ENCODE assay signal across 8 cellular contexts in genomic region chr17:7705269-7706255, GRCh38. TPM values are rescaled to one million over a fixed set of nuclear protein-coding genes. Genes with fewer than 3 reads are reported as not detected.
A peak's percentile ranks its signal among the peaks of the same experiment; 100 is the strongest.
DNase-seq lines count a peak whose midpoint lies in the region; ATAC-seq and TF ChIP-seq lines count a peak whose summit lies in the region.

No MANE protein-coding gene starts in this region.

- no peak overlapping the region for H4K91ac ChIP-seq in IMR-90 (ENCODE audit: insufficient read depth, low read depth, low read length)

- TF ChIP-seq CTCF in A673 (conservative IDR thresholded peaks at IDR 0.05; ENCODE audit: low read depth, low read length), result no peak
- no peak for TF ChIP-seq CTCF in IMR-90 (conservative IDR thresholded peaks at IDR 0.05; ENCODE audit: low read depth, low read length)

- no peak overlapping the region for H3K4ac ChIP-seq in IMR-90 (ENCODE audit: low read depth, low read length)

- WGBS in IMR-90 (ENCODE audit: extremely low coverage in 2 of 2, insufficient read length in 1 of 2), 2 experiments, result 10% methylated on average over 8 of the region's 50 CpGs; no CpG with 5 or more reads in 1 of the 2 experiments
- 2% methylated on average over 50 of the region's 50 CpGs for WGBS in ectodermal cell, 2 experiments

- H4K8ac ChIP-seq in IMR-90 (ENCODE audit: low read depth in 2 of 2, low read length in 2 of 2), result no peak overlapping the region

- no peak overlapping the region; the same call in 1 of the 2 replicates for H3K23ac ChIP-seq in IMR-90 (ENCODE audit: low read depth, low read length)

- peak overlapping the region in 1 of 10 donors; percentile 90 for H3K27ac Mint-ChIP-seq in naive thymus-derived CD8-positive, alpha-beta T cell

- H3K4me2 ChIP-seq in IMR-90 (ENCODE audit: low read depth, low read length), result peak overlapping the region; percentile 80; the same call in 1 of the 2 replicates

- H3K27me3 ChIP-seq in A673 (replicated peaks; ENCODE audit: insufficient read depth, low read depth, low read length, poor library complexity), result no peaks in the 10 kb centered on the region
- H3K27me3 ChIP-seq in IMR-90 (ENCODE audit: control insufficient read depth, insufficient read depth, low read length), result peaks cover 41% of the 10 kb centered on the region
- peaks cover 7% of the 10 kb centered on the region for H3K27me3 ChIP-seq in ectodermal cell (ENCODE audit: control insufficient read depth, insufficient read depth, low read length, poor library complexity, severe bottlenecking)

- no peak for DNase-seq in A673 (ENCODE audit: low spot score)
- DNase-seq in IMR-90, result no peak
- DNase-seq in naive thymus-derived CD8-positive, alpha-beta T cell, result peak in 1 of 10 donors; percentile 29
- DNase-seq in NCI-H1436 (lab: John Stamatoyannopoulos, UW), result no peak
- DNase-seq in ACHN, result no peak

- no peak overlapping the region for H2AK5ac ChIP-seq in IMR-90 (ENCODE audit: low read depth, low read length)

- H2BK15ac ChIP-seq in IMR-90 (ENCODE audit: low read depth, low read length), result no peak overlapping the region

- ATAC-seq in IMR-90 (ENCODE audit: low read depth) (peak; percentile 31), GM21619 (IDR thresholded peaks at IDR 0.05; ENCODE audit: unreplicated experiment) (no peak), HG03520 (IDR thresholded peaks at IDR 0.05; ENCODE audit: unreplicated experiment) (no peak)
- peak; percentile 56 to 65 for ATAC-seq in naive thymus-derived CD8-positive, alpha-beta T cell

- intact Hi-C loops in A673 (cut with micrococcal nuclease; ENCODE audit: unreplicated experiment) (no loop called here), IMR-90 (cut with micrococcal nuclease) (no loop called here)

- H2AK9ac ChIP-seq in IMR-90 (replicated peaks; ENCODE audit: low read depth, low read length, poor library complexity), result peak overlapping the region; percentile 78

- H3K4me3 ChIP-seq in A673 (ENCODE audit: low read depth, low read length, poor library complexity, severe bottlenecking) (peak overlapping the region; percentile 78), IMR-90 (ENCODE audit: insufficient read depth, low read depth, low read length) (peak overlapping the region; percentile 36), ectodermal cell (ENCODE audit: insufficient read depth, low read depth, low read length) (peak overlapping the region; percentile 72)

- H3K14ac ChIP-seq in IMR-90 (replicated peaks; ENCODE audit: low read depth, low read length), result no peak overlapping the region

- peaks cover 3 to 31% (median 20%) of the 10 kb centered on the region in 3 donors for H3K36me3 Mint-ChIP-seq in naive thymus-derived CD8-positive, alpha-beta T cell

- peak overlapping the region; percentile 43 for H2AFZ ChIP-seq in IMR-90 (replicated peaks; ENCODE audit: low read length, poor library complexity)

- CTCF ChIA-PET in A673 (lab: Charles Lee) (interaction anchor here (0.6 to 1.3 kb wide), 3 partner anchors 11 to 17 kb away, joined by 3 to 4 read pairs (median 4); partner anchors contain the start of gene WRAP53), IMR-90 (lab: Yijun Ruan, JAX) (interaction anchor here (0.6 to 2.3 kb wide), 2 partner anchors 18 to 62 kb away, joined by 4 to 7 read pairs; partner anchors contain the start of gene TP53)

- TF ChIP-seq POLR2A in IMR-90 (IDR thresholded peaks at IDR 0.05; ENCODE audit: low read depth, low read length), result no peak

- in situ Hi-C loops in IMR-90 (cut with MboI; ENCODE audit: low sequenced_read_pairs), result no loop called here
- in situ Hi-C loops in ACHN (cut with HindIII; ENCODE audit: low pct_ligation_motif_present, low pct_unique_long_range_greater_than_20kb, low sequenced_read_pairs), result no loop called here

- H3K36me3 ChIP-seq in A673 (ENCODE audit: insufficient read depth, low read length, poor library complexity, severe bottlenecking), result peaks cover 6% of the 10 kb centered on the region
- peaks cover 8% of the 10 kb centered on the region for H3K36me3 ChIP-seq in IMR-90 (ENCODE audit: control insufficient read depth, insufficient read depth, low read length)
- peaks cover 13% of the 10 kb centered on the region for H3K36me3 ChIP-seq in ectodermal cell (ENCODE audit: control insufficient read depth, insufficient read depth, low read length)

- H2BK120ac ChIP-seq in IMR-90 (ENCODE audit: low read depth, low read length), result no peak overlapping the region

- H3K4me3 Mint-ChIP-seq in naive thymus-derived CD8-positive, alpha-beta T cell, result peak overlapping the region; percentile 21 to 88 (median 56)

- no peak overlapping the region for H3K56ac ChIP-seq in IMR-90 (ENCODE audit: extremely low read depth, insufficient read depth, low read length)

- H3K9me3 ChIP-seq in A673 (ENCODE audit: low read depth, low read length, poor library complexity, severe bottlenecking) (no peaks in the 10 kb centered on the region), IMR-90 (ENCODE audit: control insufficient read depth, insufficient read depth, low read length) (no peaks in the 10 kb centered on the region), ectodermal cell (ENCODE audit: control insufficient read depth, low read length) (no peaks in the 10 kb centered on the region)

- no peaks in the 10 kb centered on the region for H3K79me1 ChIP-seq in IMR-90 (ENCODE audit: low read depth in 1 of 2, low read length in 2 of 2)

- H3K27ac ChIP-seq in A673 (ENCODE audit: low read depth, low read length, poor library complexity, severe bottlenecking) (peak overlapping the region; percentile 59), IMR-90 (ENCODE audit: insufficient read depth, low read length) (no peak overlapping the region), ectodermal cell (ENCODE audit: insufficient read depth, low read depth, low read length, poor library complexity, severe bottlenecking) (no peak overlapping the region)

- BruUV-seq in A673 (replicated peaks; lab: Mats Ljungman, UMichigan) (no TSS peak), IMR-90 (replicated peaks; lab: Mats Ljungman, UMichigan) (no TSS peak)

- POLR2A ChIA-PET in A673 (lab: Charles Lee; ENCODE audit: low non-redundant PET) (interaction anchor here (0.7 kb wide), 1 partner anchor 19 kb away, joined by 3 read pairs; no protein-coding TSS in a partner anchor), IMR-90 (lab: Charles Lee; ENCODE audit: unreplicated experiment) (no interaction called here)
- POLR2A ChIA-PET in naive thymus-derived CD8-positive, alpha-beta T cell (lab: Charles Lee), result interaction anchor here (0.8 kb wide), 1 partner anchor 35 kb away, joined by 3 read pairs; no protein-coding TSS in a partner anchor

- no peak overlapping the region for H2BK20ac ChIP-seq in IMR-90 (ENCODE audit: low read depth, low read length)

- no peaks in the 10 kb centered on the region for H4K20me1 ChIP-seq in IMR-90 (ENCODE audit: insufficient read depth, low read length)

- no peak overlapping the region for H3K9ac ChIP-seq in IMR-90 (ENCODE audit: low read depth, low read length)

- H3K4me1 ChIP-seq in A673 (ENCODE audit: insufficient read depth, low read length, poor library complexity, severe bottlenecking) (peaks cover 32% of the 10 kb centered on the region), IMR-90 (ENCODE audit: control insufficient read depth, insufficient read depth, low read length) (peaks cover 3% of the 10 kb centered on the region; the same call in 1 of the 2 replicates), ectodermal cell (ENCODE audit: control insufficient read depth, insufficient read depth, low read length) (peaks cover 25% of the 10 kb centered on the region)

- peaks cover 18 to 34% (median 26%) of the 10 kb centered on the region in 4 donors for H3K4me1 Mint-ChIP-seq in naive thymus-derived CD8-positive, alpha-beta T cell

- H4K5ac ChIP-seq in IMR-90 (ENCODE audit: low read depth, low read length), result no peak overlapping the region

- no peak overlapping the region for H2BK5ac ChIP-seq in IMR-90 (ENCODE audit: low read depth, low read length, poor library complexity, severe bottlenecking)

- dilution Hi-C loops in IMR-90 (cut with HindIII; ENCODE audit: low sequenced_read_pairs, unreplicated experiment), result no loop called here

- TF ChIP-seq RAD21 in IMR-90 (IDR thresholded peaks at IDR 0.05; ENCODE audit: low read length), result no peak

- no peak overlapping the region for H3K18ac ChIP-seq in IMR-90 (ENCODE audit: low read depth, low read length)

- H3K9me1 ChIP-seq in IMR-90 (ENCODE audit: insufficient read depth, low read length), result no peaks in the 10 kb centered on the region

- peaks cover 21 to 90% (median 57%) of the 10 kb centered on the region in 5 donors for H3K27me3 Mint-ChIP-seq in naive thymus-derived CD8-positive, alpha-beta T cell

- no peaks in the 10 kb centered on the region for H3K9me3 Mint-ChIP-seq in naive thymus-derived CD8-positive, alpha-beta T cell

RNA-seq across cellular contexts. Expression of gene EFNB3, which starts 0.6 kb away (rescaled TPM):
- total RNA-seq in A673 (2021) (10.0 and 15.8 TPM in 2 replicates), IMR-90 (2012; rRNA removed) (0.54 and 0.56 TPM in 2 replicates)
- 2.0 TPM in 2 replicates for polyA plus RNA-seq in IMR-90 (2012; rRNA removed)
- 0.94 and 2.4 TPM in 2 replicates for polyA plus RNA-seq in IMR-90 (2012; cell fraction: cytosol; rRNA removed)
- 4.3 and 6.6 TPM in 2 replicates for polyA plus RNA-seq in IMR-90 (2012; cell fraction: nucleus; rRNA removed; ENCODE audit: low replicate concordance)
- polyA plus RNA-seq in ectodermal cell (2013, experiment 1 of 4), result 52.9 TPM
- polyA plus RNA-seq in ectodermal cell (2013, experiment 2 of 4), result 48.5 TPM
- 57.2 TPM for polyA plus RNA-seq in ectodermal cell (2013, experiment 3 of 4)
- polyA plus RNA-seq in ectodermal cell (2013, experiment 4 of 4), result 73.4 TPM
- not detected for total RNA-seq in naive thymus-derived CD8-positive, alpha-beta T cell
- not detected for polyA plus RNA-seq in naive thymus-derived CD8-positive, alpha-beta T cell

RNA-seq across cellular contexts. Expression of gene DNAH2, which starts 12.0 kb away (rescaled TPM):
- total RNA-seq in A673 (2021) (0.15 and 0.24 TPM in 2 replicates), IMR-90 (2012; rRNA removed) (under 0.01 TPM in 2 replicates)
- 0.01 and 0.02 TPM in 2 replicates for polyA plus RNA-seq in IMR-90 (2012; rRNA removed)
- polyA plus RNA-seq in IMR-90 (2012; cell fraction: cytosol; rRNA removed), result 0.01 and 0.09 TPM in 2 replicates
- polyA plus RNA-seq in IMR-90 (2012; cell fraction: nucleus; rRNA removed; ENCODE audit: low replicate concordance), result 0.14 and 0.16 TPM in 2 replicates
- polyA plus RNA-seq in ectodermal cell (2013, experiment 1 of 4), result 0.17 TPM
- polyA plus RNA-seq in ectodermal cell (2013, experiment 2 of 4), result 0.41 TPM
- 0.21 TPM for polyA plus RNA-seq in ectodermal cell (2013, experiment 3 of 4)
- 0.45 TPM for polyA plus RNA-seq in ectodermal cell (2013, experiment 4 of 4)
- total RNA-seq in naive thymus-derived CD8-positive, alpha-beta T cell, result not detected
- not detected for polyA plus RNA-seq in naive thymus-derived CD8-positive, alpha-beta T cell

RNA-seq across cellular contexts. Expression of gene WRAP53, which starts 17.3 kb away (rescaled TPM):
- total RNA-seq in A673 (2021) (42.2 and 51.8 TPM in 2 replicates), IMR-90 (2012; rRNA removed) (5.0 and 6.6 TPM in 2 replicates)
- polyA plus RNA-seq in IMR-90 (2012; rRNA removed), result 9.4 and 9.5 TPM in 2 replicates
- 4.4 and 6.0 TPM in 2 replicates for polyA plus RNA-seq in IMR-90 (2012; cell fraction: cytosol; rRNA removed)
- polyA plus RNA-seq in IMR-90 (2012; cell fraction: nucleus; rRNA removed; ENCODE audit: low replicate concordance), result 7.6 and 17.7 TPM in 2 replicates
- polyA plus RNA-seq in ectodermal cell (2013, experiment 1 of 4), result 36.6 TPM
- polyA plus RNA-seq in ectodermal cell (2013, experiment 2 of 4), result 36.5 TPM
- polyA plus RNA-seq in ectodermal cell (2013, experiment 3 of 4), result 28.5 TPM
- polyA plus RNA-seq in ectodermal cell (2013, experiment 4 of 4), result 30.5 TPM
- 10 to 100 TPM in 1 of 2 experiments, 1 to 10 TPM in 1; 9.8 to 11.6 TPM for total RNA-seq in naive thymus-derived CD8-positive, alpha-beta T cell
- polyA plus RNA-seq in naive thymus-derived CD8-positive, alpha-beta T cell, result 10 to 100 TPM; 10.5 to 14.1 (median 13.9) TPM

RNA-seq across cellular contexts. Expression of gene TP53, which starts 18.3 kb away (rescaled TPM):
- total RNA-seq in A673 (2021), result 32.2 and 34.8 TPM in 2 replicates
- total RNA-seq in IMR-90 (2012; rRNA removed), result 26.4 and 31.2 TPM in 2 replicates
- 41.6 and 48.5 TPM in 2 replicates for polyA plus RNA-seq in IMR-90 (2012; rRNA removed)
- polyA plus RNA-seq in IMR-90 (2012; cell fraction: cytosol; rRNA removed), result 86.0 and 105 TPM in 2 replicates
- polyA plus RNA-seq in IMR-90 (2012; cell fraction: nucleus; rRNA removed; ENCODE audit: low replicate concordance), result 34.8 and 74.1 TPM in 2 replicates
- 143 TPM for polyA plus RNA-seq in ectodermal cell (2013, experiment 1 of 4)
- 139 TPM for polyA plus RNA-seq in ectodermal cell (2013, experiment 2 of 4)
- polyA plus RNA-seq in ectodermal cell (2013, experiment 3 of 4), result 98.0 TPM
- polyA plus RNA-seq in ectodermal cell (2013, experiment 4 of 4), result 104 TPM
- 100 to 1,000 TPM; 113 to 116 TPM for total RNA-seq in naive thymus-derived CD8-positive, alpha-beta T cell
- 10 to 100 TPM; 21.7 to 33.0 (median 28.0) TPM for polyA plus RNA-seq in naive thymus-derived CD8-positive, alpha-beta T cell

RNA-seq across cellular contexts. Expression of gene ATP1B2, which starts 54.8 kb away (rescaled TPM):
- total RNA-seq in A673 (2021) (3.5 and 5.9 TPM in 2 replicates), IMR-90 (2012; rRNA removed) (not detected in 2 replicates)
- 0.02 TPM in 1 of 2 replicates, not detected in the other for polyA plus RNA-seq in IMR-90 (2012; rRNA removed)
- polyA plus RNA-seq in IMR-90 (2012; cell fraction: cytosol; rRNA removed), result 0.02 TPM in 1 of 2 replicates, not detected in the other
- 0.02 TPM in 2 replicates for polyA plus RNA-seq in IMR-90 (2012; cell fraction: nucleus; rRNA removed; ENCODE audit: low replicate concordance)
- 16.4 TPM for polyA plus RNA-seq in ectodermal cell (2013, experiment 1 of 4)
- polyA plus RNA-seq in ectodermal cell (2013, experiment 2 of 4), result 11.8 TPM
- polyA plus RNA-seq in ectodermal cell (2013, experiment 3 of 4), result 13.8 TPM
- polyA plus RNA-seq in ectodermal cell (2013, experiment 4 of 4), result 16.6 TPM
- total RNA-seq in naive thymus-derived CD8-positive, alpha-beta T cell, result under 1 TPM; 0.36 to 0.96 TPM
- under 1 TPM in 2 of 3 donors, not detected in 1; 0.17 to 0.57 TPM for polyA plus RNA-seq in naive thymus-derived CD8-positive, alpha-beta T cell

Comparison
In these comparisons a context has a peak if more than half of its experiments do, and no peak if none do; other contexts are left out.
1. ATAC-seq: peak in IMR-90 (single experiment) and naive thymus-derived CD8-positive, alpha-beta T cell (2 of 2); none in GM21619 (single experiment) and HG03520 (single experiment).
2. Peak in every context shown above with its lines, with median percentiles within 50 percentile points of each other: H3K4me3 ChIP-seq.